ENCODE assay signal across 18 cellular contexts in genomic region chr5:138536215-138536614, GRCh38. TPM values are rescaled to one million over a fixed set of nuclear protein-coding genes. Genes with fewer than 3 reads are reported as not detected.
DNase-seq lines count a peak whose midpoint lies in the region; ATAC-seq, FAIRE-seq and TF ChIP-seq lines count a peak whose summit lies in the region.
"Had no signal": no experiment of that assay in that cellular context is flagged by ENCODE, and none has a peak within 500 bp of the region (broad histone marks: within the 10 kb centered on the region; RNA-seq: fewer than 3 reads in every experiment).

No MANE protein-coding gene starts in this region.

- no peak overlapping the region for H2AFZ ChIP-seq in mesenchymal stem cell (ENCODE audit: low read depth, low read length)

- no peak overlapping the region for H2BK5ac ChIP-seq in mesenchymal stem cell (ENCODE audit: low read depth, low read length, poor library complexity, severe bottlenecking)

- peaks cover 10 to 48% of the 10 kb centered on the region in 2 experiments for H3K36me3 ChIP-seq in mesenchymal stem cell (ENCODE audit: control insufficient read depth in 1 of 2, insufficient read depth in 2 of 2, low read depth in 1 of 2, low read length in 2 of 2)

- H2BK120ac ChIP-seq in mesenchymal stem cell (ENCODE audit: low read depth, low read length): no peak overlapping the region

- H3K9me3 ChIP-seq in A549 (no peaks in the 10 kb centered on the region), mesenchymal stem cell (ENCODE audit: control insufficient read depth, low read length) (no peaks in the 10 kb centered on the region)
- H3K9me3 ChIP-seq: Caco-2, mucosa of descending colon had no signal

- peak overlapping the region; percentile 22 for H3K9ac ChIP-seq in mesenchymal stem cell (ENCODE audit: low read length)

- H3K4me1 Mint-ChIP-seq in activated CD4-positive, alpha-beta T cell treated with anti-CD3 and anti-CD28 coated beads, Interleukin-2, amount 10 ng/mL, durations not matched to agents 24 days and 14 days: peaks cover 56% of the 10 kb centered on the region
- H3K4me1 Mint-ChIP-seq in activated T-helper 1 cell treated with anti-CD3 and anti-CD28 coated beads, Interleukin-12 subunit alpha, Interleukin-12 subunit beta, Interleukin-2, Interleukin-4 antibody, amounts not matched to agents 30 ng/mL and 10 ng/mL and 1 ng/mL, durations not matched to agents 14 hours and 24 hours and 36 hours (ENCODE audit: low read depth): peaks cover 59% of the 10 kb centered on the region

- H3K79me1 ChIP-seq in mesenchymal stem cell (replicated peaks; ENCODE audit: low read length, poor library complexity, severe bottlenecking): no peaks in the 10 kb centered on the region

- TF ChIP-seq POLR2A in A549 (IDR thresholded peaks at IDR 0.05; ENCODE audit: low read length): no peak

- H2BK12ac ChIP-seq in mesenchymal stem cell (ENCODE audit: low read length in 2 of 2): no peak overlapping the region

- no peak for FAIRE-seq in A549 (lab: Jason Lieb, UNC)
- FAIRE-seq: colon had no signal

- no peak for TF ChIP-seq RAD21 in A549 (conservative IDR thresholded peaks at IDR 0.05 in 1 of 2, IDR thresholded peaks at IDR 0.05 in 1 of 2)

- H3K27ac ChIP-seq in A549 (no peak overlapping the region), mesenchymal stem cell (ENCODE audit: low read length, poor library complexity, severe bottlenecking) (no peak overlapping the region)
- H3K27ac ChIP-seq: WERI-Rb-1 had no signal

- no peak overlapping the region for H2AK5ac ChIP-seq in mesenchymal stem cell (ENCODE audit: low read length, severe bottlenecking)

- TF ChIP-seq CTCF in A549 (IDR thresholded peaks at IDR 0.05): no peak

- no peak for TF ChIP-seq EP300 in A549 (IDR thresholded peaks at IDR 0.05)

- H3K27me3 ChIP-seq in mesenchymal stem cell (ENCODE audit: control insufficient read depth in 1 of 2, insufficient read depth in 1 of 2, low read length in 2 of 2): no peaks in the 10 kb centered on the region

- H4K8ac ChIP-seq in mesenchymal stem cell (ENCODE audit: low read length): no peak overlapping the region

- H3K4me2 ChIP-seq in A549 (no peak overlapping the region), mesenchymal stem cell (ENCODE audit: low read length, poor library complexity, severe bottlenecking) (no peak overlapping the region)

- CTCF ChIA-PET in A549 (lab: Yijun Ruan, JAX): interaction anchor here (1.1 to 3.9 kb wide), 3 partner anchors 10 to 32 kb away, joined by 5 to 21 read pairs (median 15); no protein-coding TSS in a partner anchor

- POLR2A ChIA-PET in A549 (lab: Yijun Ruan, JAX): interaction anchor here (0.6 to 1.5 kb wide), 3 partner anchors 11 to 71 kb away, joined by 3 to 5 read pairs (median 4); partner anchors contain the start of gene EGR1

- no peak for DNase-seq in activated CD4-positive, alpha-beta T cell treated with anti-CD3 and anti-CD28 coated beads, Interleukin-2, amount 10 ng/mL, durations not matched to agents 24 days and 14 days
- no peak for DNase-seq in activated CD4-positive, alpha-beta T cell treated with anti-CD3 and anti-CD28 coated beads for 48 hours
- DNase-seq in A549 (ENCODE audit: low read depth in 1 of 2, low spot score in 1 of 2) (no peak), mesenchymal stem cell (no peak), GM03348 (ENCODE audit: low spot score) (no peak)
- no peak for DNase-seq in activated T-helper 1 cell treated with anti-CD3 and anti-CD28 coated beads, Interleukin-12 subunit alpha, Interleukin-12 subunit beta, Interleukin-2, Interleukin-4 antibody, amounts not matched to agents 30 ng/mL and 10 ng/mL and 1 ng/mL, durations not matched to agents 14 hours and 24 hours and 36 hours (ENCODE audit: low spot score)
- DNase-seq: glutamatergic neuron; mucosa of descending colon; NCI-H1048; NCI-H2029; SIG-M5; stimulated activated CD4-positive, alpha-beta T cell treated with anti-CD3 and anti-CD28 coated beads, Interleukin-4, amount 100 ng/mL, for 1 hour; WERI-Rb-1 had no signal

- H2BK15ac ChIP-seq in mesenchymal stem cell (ENCODE audit: low read depth, poor library complexity, severe bottlenecking): no peak overlapping the region

- H3K23ac ChIP-seq in mesenchymal stem cell (ENCODE audit: low read length in 2 of 2): no peak overlapping the region

- H3K4me3 Mint-ChIP-seq in activated CD4-positive, alpha-beta T cell treated with anti-CD3 and anti-CD28 coated beads, Interleukin-2, amount 10 ng/mL, durations not matched to agents 24 days and 14 days: no peak overlapping the region
- no peak overlapping the region for H3K4me3 Mint-ChIP-seq in activated T-helper 1 cell treated with anti-CD3 and anti-CD28 coated beads, Interleukin-12 subunit alpha, Interleukin-12 subunit beta, Interleukin-2, Interleukin-4 antibody, amounts not matched to agents 30 ng/mL and 10 ng/mL and 1 ng/mL, durations not matched to agents 14 hours and 24 hours and 36 hours
- H3K4me3 Mint-ChIP-seq: B cell had no signal

- WGBS in A549 (ENCODE audit: missing lambda C conversion rate): 59% methylated on average over 2 of the region's 2 CpGs
- WGBS in mesenchymal stem cell: 60% methylated on average over 1 of the region's 2 CpGs

- H3K4me1 ChIP-seq in A549 (peaks cover 29% of the 10 kb centered on the region), mesenchymal stem cell (ENCODE audit: control insufficient read depth, insufficient read depth, low read depth, low read length) (no peaks in the 10 kb centered on the region)

- no peak overlapping the region for H3K18ac ChIP-seq in mesenchymal stem cell (ENCODE audit: low read depth in 1 of 2, low read length in 2 of 2)

- H3K4me3 ChIP-seq in A549 (no peak overlapping the region), mesenchymal stem cell (ENCODE audit: insufficient read depth in 1 of 2, low read depth in 1 of 2, low read length in 2 of 2) (no peak overlapping the region)
- H3K4me3 ChIP-seq: mucosa of descending colon had no signal

- ATAC-seq in A549: peak; percentile 5 to 7; a peak in 3 of 6 replicates
- ATAC-seq in HG03095 (IDR thresholded peaks at IDR 0.05; ENCODE audit: unreplicated experiment): no peak
- no peak for ATAC-seq in HG03460 (IDR thresholded peaks at IDR 0.05; ENCODE audit: unreplicated experiment)

- H3K9me3 Mint-ChIP-seq in activated CD4-positive, alpha-beta T cell treated with anti-CD3 and anti-CD28 coated beads, Interleukin-2, amount 10 ng/mL, durations not matched to agents 24 days and 14 days: no peaks in the 10 kb centered on the region
- H3K9me3 Mint-ChIP-seq in activated T-helper 1 cell treated with anti-CD3 and anti-CD28 coated beads, Interleukin-12 subunit alpha, Interleukin-12 subunit beta, Interleukin-2, Interleukin-4 antibody, amounts not matched to agents 30 ng/mL and 10 ng/mL and 1 ng/mL, durations not matched to agents 14 hours and 24 hours and 36 hours: no peaks in the 10 kb centered on the region

- H3K36me3 Mint-ChIP-seq in activated CD4-positive, alpha-beta T cell treated with anti-CD3 and anti-CD28 coated beads, Interleukin-2, amount 10 ng/mL, durations not matched to agents 24 days and 14 days (ENCODE audit: low read depth): peaks cover 56% of the 10 kb centered on the region
- H3K36me3 Mint-ChIP-seq in activated T-helper 1 cell treated with anti-CD3 and anti-CD28 coated beads, Interleukin-12 subunit alpha, Interleukin-12 subunit beta, Interleukin-2, Interleukin-4 antibody, amounts not matched to agents 30 ng/mL and 10 ng/mL and 1 ng/mL, durations not matched to agents 14 hours and 24 hours and 36 hours (ENCODE audit: low read depth): peaks cover 53% of the 10 kb centered on the region

- no peak overlapping the region for H3K4ac ChIP-seq in mesenchymal stem cell (ENCODE audit: low read depth in 1 of 2, low read length in 2 of 2)

- H3K14ac ChIP-seq in mesenchymal stem cell (ENCODE audit: low read length in 2 of 2): no peak overlapping the region

- H3K27ac Mint-ChIP-seq in activated CD4-positive, alpha-beta T cell treated with anti-CD3 and anti-CD28 coated beads, Interleukin-2, amount 10 ng/mL, durations not matched to agents 24 days and 14 days: peak overlapping the region; percentile 52
- H3K27ac Mint-ChIP-seq in activated T-helper 1 cell treated with anti-CD3 and anti-CD28 coated beads, Interleukin-12 subunit alpha, Interleukin-12 subunit beta, Interleukin-2, Interleukin-4 antibody, amounts not matched to agents 30 ng/mL and 10 ng/mL and 1 ng/mL, durations not matched to agents 14 hours and 24 hours and 36 hours: peak overlapping the region; percentile 12
- H3K27ac Mint-ChIP-seq: B cell had no signal

- no peaks in the 10 kb centered on the region for H3K27me3 Mint-ChIP-seq in activated CD4-positive, alpha-beta T cell treated with anti-CD3 and anti-CD28 coated beads, Interleukin-2, amount 10 ng/mL, durations not matched to agents 24 days and 14 days
- no peaks in the 10 kb centered on the region for H3K27me3 Mint-ChIP-seq in activated T-helper 1 cell treated with anti-CD3 and anti-CD28 coated beads, Interleukin-12 subunit alpha, Interleukin-12 subunit beta, Interleukin-2, Interleukin-4 antibody, amounts not matched to agents 30 ng/mL and 10 ng/mL and 1 ng/mL, durations not matched to agents 14 hours and 24 hours and 36 hours (ENCODE audit: insufficient read depth)
- H3K27me3 Mint-ChIP-seq: B cell had no signal

- intact Hi-C loops in activated CD4-positive, alpha-beta T cell treated with anti-CD3 and anti-CD28 coated beads, Interleukin-2, amount 10 ng/mL, durations not matched to agents 24 days and 14 days (cut with micrococcal nuclease): no loop called here
- intact Hi-C loops in activated T-helper 1 cell treated with anti-CD3 and anti-CD28 coated beads, Interleukin-12 subunit alpha, Interleukin-12 subunit beta, Interleukin-2, Interleukin-4 antibody, amounts not matched to agents 30 ng/mL and 10 ng/mL and 1 ng/mL, durations not matched to agents 14 hours and 24 hours and 36 hours (cut with micrococcal nuclease): no loop called here

- no peak overlapping the region for H4K91ac ChIP-seq in mesenchymal stem cell (ENCODE audit: low read length)

RNA-seq across cellular contexts. Expression of gene ETF1, which starts 6.8 kb away (rescaled TPM):
- 200 and 205 TPM in 2 replicates for total RNA-seq in activated CD4-positive, alpha-beta T cell treated with anti-CD3 and anti-CD28 coated beads, Interleukin-2, amount 10 ng/mL, durations not matched to agents 24 days and 14 days
- polyA plus RNA-seq in A549 (2011; rRNA removed) (140 and 161 TPM in 2 replicates), A549 (2017; fragmentation: RNase III; extraction: RNeasy Plus Mini Kit Qiagen cat#74134 plus additional on column Dnase treatment) (118 to 131 TPM (median 119 TPM) in 3 replicates)
- polyA plus RNA-seq in A549 (2012; cell fraction: cytosol; rRNA removed): 39.7 and 44.0 TPM in 2 replicates
- polyA plus RNA-seq in A549 (2012; cell fraction: nucleus; rRNA removed): 18.3 and 23.4 TPM in 2 replicates
- polyA minus RNA-seq in A549 (2011; rRNA and poly(A)+ RNA removed): 79.1 and 79.8 TPM in 2 replicates
- 201 and 219 TPM in 2 replicates for total RNA-seq in activated T-helper 1 cell treated with anti-CD3 and anti-CD28 coated beads, Interleukin-12 subunit alpha, Interleukin-12 subunit beta, Interleukin-2, Interleukin-4 antibody, amounts not matched to agents 30 ng/mL and 10 ng/mL and 1 ng/mL, durations not matched to agents 14 hours and 24 hours and 36 hours
- polyA plus RNA-seq in mesenchymal stem cell (2013, experiment 1 of 2): 93.4 TPM
- 96.7 TPM for polyA plus RNA-seq in mesenchymal stem cell (2013, experiment 2 of 2)

RNA-seq across cellular contexts. Expression of gene HSPA9, which starts 39.0 kb away (rescaled TPM):
- 415 and 430 TPM in 2 replicates for total RNA-seq in activated CD4-positive, alpha-beta T cell treated with anti-CD3 and anti-CD28 coated beads, Interleukin-2, amount 10 ng/mL, durations not matched to agents 24 days and 14 days
- polyA plus RNA-seq in A549 (2011; rRNA removed): 544 and 615 TPM in 2 replicates
- 200 and 228 TPM in 2 replicates for polyA plus RNA-seq in A549 (2012; cell fraction: cytosol; rRNA removed)
- polyA plus RNA-seq in A549 (2012; cell fraction: nucleus; rRNA removed): 408 and 502 TPM in 2 replicates
- polyA plus RNA-seq in A549 (2017; fragmentation: RNase III; extraction: RNeasy Plus Mini Kit Qiagen cat#74134 plus additional on column Dnase treatment): 398 to 456 TPM (median 417 TPM) in 3 replicates
- 619 and 723 TPM in 2 replicates for polyA minus RNA-seq in A549 (2011; rRNA and poly(A)+ RNA removed)
- 372 and 383 TPM in 2 replicates for total RNA-seq in activated T-helper 1 cell treated with anti-CD3 and anti-CD28 coated beads, Interleukin-12 subunit alpha, Interleukin-12 subunit beta, Interleukin-2, Interleukin-4 antibody, amounts not matched to agents 30 ng/mL and 10 ng/mL and 1 ng/mL, durations not matched to agents 14 hours and 24 hours and 36 hours
- 157 TPM for polyA plus RNA-seq in mesenchymal stem cell (2013, experiment 1 of 2)
- polyA plus RNA-seq in mesenchymal stem cell (2013, experiment 2 of 2): 152 TPM

Comparison
In these comparisons a context has a peak if more than half of its experiments do, and no peak if none do; other contexts are left out.
1. ATAC-seq: peak in A549 (2 of 2); none in HG03095 (single experiment) and HG03460 (single experiment).